In the genomic region with DNA sequence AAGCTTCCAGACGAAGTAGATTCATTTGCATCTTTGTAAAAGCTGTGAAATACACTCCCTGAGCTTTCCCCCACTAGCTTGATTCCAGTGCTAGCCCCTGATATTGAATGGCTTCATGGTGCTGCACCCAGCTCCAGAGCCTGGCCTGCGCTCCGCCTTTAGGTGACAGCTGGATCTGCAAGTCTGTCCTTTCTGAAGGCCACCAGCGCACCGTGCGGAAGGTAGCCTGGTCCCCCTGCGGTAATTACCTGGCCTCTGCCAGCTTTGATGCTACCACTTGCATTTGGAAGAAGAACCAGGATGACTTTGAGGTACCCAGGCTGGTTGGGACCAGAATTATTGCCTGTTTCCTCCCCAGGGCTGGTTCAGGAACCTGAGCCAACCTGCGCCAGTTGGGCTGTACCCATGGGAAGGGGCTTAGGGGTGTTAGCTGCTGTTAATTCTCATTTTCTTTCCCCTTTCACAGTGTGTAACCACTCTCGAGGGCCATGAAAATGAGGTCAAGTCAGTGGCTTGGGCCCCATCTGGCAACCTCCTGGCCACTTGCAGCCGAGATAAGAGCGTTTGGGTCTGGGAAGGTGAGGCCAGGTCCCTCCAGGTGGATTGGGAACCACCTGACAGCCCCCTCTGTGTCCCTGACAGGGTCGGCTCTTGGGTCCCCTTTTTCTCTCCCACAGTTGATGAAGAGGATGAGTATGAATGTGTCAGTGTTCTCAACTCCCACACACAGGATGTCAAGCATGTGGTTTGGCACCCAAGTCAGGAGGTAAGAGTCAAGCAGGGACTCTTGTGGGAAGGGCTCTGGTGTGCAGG, we compare ENCODE assay signal across 8 cellular contexts.
A peak's percentile ranks its signal among the peaks of the same experiment; 100 is the strongest.
DNase-seq lines count a peak whose midpoint lies in the region; TF ChIP-seq lines count a peak whose summit lies in the region.

No MANE protein-coding gene starts in this region.

- TF ChIP-seq POLR2A in erythroblast (IDR thresholded peaks at IDR 0.05; ENCODE audit: low read length) = no peak

- TF ChIP-seq CTCF in retinal pigment epithelial cell (conservative IDR thresholded peaks at IDR 0.05; ENCODE audit: low read depth, low read length) = peak; percentile 45

- peak overlapping the region; percentile 73 for H3K4me3 ChIP-seq in retinal pigment epithelial cell (ENCODE audit: low read length)

- peak; percentile 11 for DNase-seq in NCI-H510A treated with DMSO at 0.1 percent for 48 hours (lab: John Stamatoyannopoulos, UW)
- DNase-seq in NCI-H510A (lab: John Stamatoyannopoulos, UW) = no peak
- peak; percentile 43 for DNase-seq in NCI-H146 (lab: John Stamatoyannopoulos, UW)
- peak; percentile 76 for DNase-seq in activated CD8-positive, alpha-beta memory T cell treated with anti-CD3 and anti-CD28 coated beads for 24 hours
- DNase-seq in erythroblast (lab: John Stamatoyannopoulos, UW) = peak; percentile 72 to 74
- no peak for DNase-seq in retinal pigment epithelial cell (ENCODE audit: low read depth)
- DNase-seq in amygdala (lab: John Stamatoyannopoulos, UW) = no peak
- DNase-seq in NCI-H446 treated with DMSO at 0.1 percent for 48 hours (lab: John Stamatoyannopoulos, UW) = no peak

Comparison
In these comparisons a context has a peak if more than half of its experiments do, and no peak if none do; other contexts are left out.
1. DNase-seq: peak in NCI-H510A treated with DMSO at 0.1 percent for 48 hours (single experiment), NCI-H146 (single experiment), activated CD8-positive, alpha-beta memory T cell treated with anti-CD3 and anti-CD28 coated beads for 24 hours (single experiment) and erythroblast (2 of 2); none in NCI-H510A (single experiment), retinal pigment epithelial cell (single experiment), amygdala (0 of 56) and NCI-H446 treated with DMSO at 0.1 percent for 48 hours (single experiment).